Comparison of ENCODE assay signal across 7 cellular contexts in the genomic region with DNA sequence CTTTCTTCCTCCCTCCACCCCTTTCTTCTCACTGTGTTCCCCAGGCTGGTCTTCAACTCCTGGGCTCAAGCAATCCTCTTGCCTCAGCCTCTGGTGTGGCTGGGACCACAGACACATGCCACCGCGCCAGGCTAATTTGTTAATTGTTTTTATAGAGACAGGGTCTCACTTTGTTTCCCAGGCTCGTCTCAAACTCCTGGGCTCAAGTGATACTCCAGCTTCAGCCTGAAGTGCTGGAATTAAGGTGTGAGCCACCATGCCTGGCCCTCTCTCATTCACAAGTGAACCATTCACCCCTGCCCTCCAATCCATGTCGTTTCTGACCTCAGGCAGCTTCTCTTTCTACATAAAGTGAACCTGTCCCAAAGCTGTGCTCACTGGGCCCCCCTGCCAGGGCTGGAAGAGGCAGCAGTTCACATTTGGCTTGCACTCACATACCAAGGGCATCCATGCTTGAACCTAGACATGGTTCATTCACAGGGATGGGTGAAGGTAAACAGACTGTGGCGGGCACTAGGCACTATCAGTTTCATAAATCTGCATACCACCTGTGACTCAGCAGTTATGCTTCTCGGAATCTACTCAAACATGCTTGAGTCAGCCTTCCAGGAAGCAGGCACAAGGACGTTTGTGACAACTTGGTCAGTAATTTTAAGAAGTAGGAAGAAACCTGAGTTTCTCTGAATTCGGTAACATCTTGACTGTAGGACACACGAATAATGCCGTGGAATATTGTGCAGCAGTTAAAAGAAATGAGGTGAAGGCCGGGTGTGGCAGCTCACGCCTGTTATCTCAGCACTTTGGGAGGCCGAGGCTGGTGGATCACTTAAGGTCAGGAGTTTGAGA. TPM values are rescaled to one million over a fixed set of nuclear protein-coding genes. Genes with fewer than 3 reads are reported as not detected.
DNase-seq lines count a peak whose midpoint lies in the region; ATAC-seq and TF ChIP-seq lines count a peak whose summit lies in the region.

No MANE protein-coding gene starts in this region.

- H3K27ac ChIP-seq in Peyer's patch (peak overlapping the region in 3 of 4 donors; percentile 46 to 77 (median 50)), ovary (no peak overlapping the region)

- DNase-seq in GM13977 (ENCODE audit: low spot score) (peak; percentile 65), Peyer's patch (peak in 2 of 3 donors; percentile 50 to 70), immature natural killer cell (peak in 2 of 3 donors; percentile 26 to 55), ovary (no peak)
- peak; percentile 90 for DNase-seq in activated naive CD4-positive, alpha-beta T cell treated with anti-CD3 and anti-CD28 coated beads for 36 hours
- DNase-seq in stimulated activated CD4-positive, alpha-beta T cell treated with anti-CD3 and anti-CD28 coated beads, TNF-alpha, amount 100 ng/mL, for 24 hours (ENCODE audit: low read depth in 3 of 3) = peak; percentile 41 to 70 (median 59)

- no peak overlapping the region for H3K4me3 ChIP-seq in Peyer's patch
- H3K4me3 ChIP-seq in ovary = no peak overlapping the region

- CTCF ChIA-PET in activated naive CD4-positive, alpha-beta T cell treated with anti-CD3 and anti-CD28 coated beads for 36 hours (lab: Charles Lee) = interaction anchor here (0.7 to 2.9 kb wide), 3 partner anchors 8 to 58 kb away, joined by 3 to 18 read pairs (median 5); no protein-coding TSS in a partner anchor

- TF ChIP-seq CTCF in GM13977 (IDR thresholded peaks at IDR 0.05; ENCODE audit: extremely low read depth, insufficient read depth, missing control alignments) (no peak), Peyer's patch (IDR thresholded peaks at IDR 0.05) (no peak), ovary (IDR thresholded peaks at IDR 0.05) (no peak)

- H3K9me3 Mint-ChIP-seq in activated naive CD4-positive, alpha-beta T cell treated with anti-CD3 and anti-CD28 coated beads for 36 hours = no peaks in the 10 kb centered on the region
- H3K9me3 Mint-ChIP-seq in immature natural killer cell = no peaks in the 10 kb centered on the region

- intact Hi-C loops in activated naive CD4-positive, alpha-beta T cell treated with anti-CD3 and anti-CD28 coated beads for 36 hours (cut with micrococcal nuclease) = loop anchor here (1.0 to 5.0 kb wide), 6 partner anchors 9 to 638 kb away; no protein-coding TSS in a partner anchor
- intact Hi-C loops in ovary (cut with DNase I) = no loop called here

- TF ChIP-seq EP300 in ovary (IDR thresholded peaks at IDR 0.05) = no peak

- TF ChIP-seq POLR2A in Peyer's patch (IDR thresholded peaks at IDR 0.05) = no peak
- no peak for TF ChIP-seq POLR2A in ovary (IDR thresholded peaks at IDR 0.05)

- no peaks in the 10 kb centered on the region for H3K9me3 ChIP-seq in Peyer's patch
- H3K9me3 ChIP-seq in ovary = no peaks in the 10 kb centered on the region

- in situ Hi-C loops in GM13977 (cut with MboI; ENCODE audit: low pct_unique_long_range_greater_than_20kb, low sequenced_read_pairs, unreplicated experiment) = no loop called here

- 72 to 75% (median 74%) methylated on average over 13 of the region's 13 CpGs for WGBS in ovary, 3 donors

- peaks cover 63% of the 10 kb centered on the region for H3K4me1 Mint-ChIP-seq in activated naive CD4-positive, alpha-beta T cell treated with anti-CD3 and anti-CD28 coated beads for 36 hours (ENCODE audit: low read depth)
- H3K4me1 Mint-ChIP-seq in immature natural killer cell = peaks cover 26 to 32% of the 10 kb centered on the region in 2 donors

- H3K4me3 Mint-ChIP-seq in activated naive CD4-positive, alpha-beta T cell treated with anti-CD3 and anti-CD28 coated beads for 36 hours = peak overlapping the region; percentile 34
- peak overlapping the region; percentile 33 to 77 (median 53) for H3K4me3 Mint-ChIP-seq in immature natural killer cell

- peaks cover 3% of the 10 kb centered on the region for H3K36me3 Mint-ChIP-seq in activated naive CD4-positive, alpha-beta T cell treated with anti-CD3 and anti-CD28 coated beads for 36 hours (ENCODE audit: low read depth)
- H3K36me3 Mint-ChIP-seq in immature natural killer cell = no peaks in the 10 kb centered on the region

- peak overlapping the region; percentile 92 for H3K27ac Mint-ChIP-seq in activated naive CD4-positive, alpha-beta T cell treated with anti-CD3 and anti-CD28 coated beads for 36 hours
- peak overlapping the region; percentile 42 to 92 (median 84) for H3K27ac Mint-ChIP-seq in immature natural killer cell

- H3K27me3 ChIP-seq in Peyer's patch = no peaks in the 10 kb centered on the region
- H3K27me3 ChIP-seq in ovary = no peaks in the 10 kb centered on the region

- H3K4me1 ChIP-seq in Peyer's patch (peaks cover 0 to 16% (median 2%) of the 10 kb centered on the region in 4 donors), ovary (ENCODE audit: insufficient read depth) (no peaks in the 10 kb centered on the region)

- peak; percentile 52 for ATAC-seq in HG03108 (IDR thresholded peaks at IDR 0.05; ENCODE audit: unreplicated experiment)

- H3K36me3 ChIP-seq in Peyer's patch (peaks cover 0 to 8% (median 0%) of the 10 kb centered on the region in 3 donors), ovary (no peaks in the 10 kb centered on the region)

- H3K27me3 Mint-ChIP-seq in activated naive CD4-positive, alpha-beta T cell treated with anti-CD3 and anti-CD28 coated beads for 36 hours (ENCODE audit: low read depth) = no peaks in the 10 kb centered on the region
- H3K27me3 Mint-ChIP-seq in immature natural killer cell (ENCODE audit: low read depth in 3 of 3) = peaks cover 2 to 7% (median 4%) of the 10 kb centered on the region in 3 donors

RNA-seq across cellular contexts. Expression of a gene that starts 6.0 kb away (rescaled TPM):
- total RNA-seq in Peyer's patch (100 to 1,000 TPM; 187 to 404 (median 293) TPM), ovary (10 to 100 TPM; 37.3 to 89.1 (median 50.8) TPM)
- total RNA-seq in activated naive CD4-positive, alpha-beta T cell treated with anti-CD3 and anti-CD28 coated beads for 36 hours = 100 to 1,000 TPM; 234 to 250 TPM
- polyA plus RNA-seq in immature natural killer cell (100 to 1,000 TPM in 1 of 3 donors, 10 to 100 TPM in 2; 12.7 to 117 (median 25.9) TPM), ovary (10 to 100 TPM; 21.5 to 78.1 TPM)

RNA-seq across cellular contexts. Expression of a gene that starts 34.4 kb away (rescaled TPM):
- total RNA-seq in Peyer's patch (10 to 100 TPM; 28.1 to 42.9 (median 33.1) TPM), ovary (10 to 100 TPM; 18.4 to 30.3 (median 24.2) TPM)
- 1 to 10 TPM; 4.0 to 5.4 TPM for total RNA-seq in activated naive CD4-positive, alpha-beta T cell treated with anti-CD3 and anti-CD28 coated beads for 36 hours
- polyA plus RNA-seq in immature natural killer cell (1 to 10 TPM; 1.6 to 3.6 (median 3.3) TPM), ovary (10 to 100 TPM in 1 of 2 donors, 1 to 10 TPM in 1; 8.4 to 20.0 TPM)

RNA-seq across cellular contexts. Expression of a gene that starts 34.5 kb away (rescaled TPM):
- total RNA-seq in Peyer's patch (100 to 1,000 TPM in 1 of 4 donors, 10 to 100 TPM in 3; 37.8 to 114 (median 60.6) TPM), ovary (10 to 100 TPM; 10.8 to 39.9 (median 30.6) TPM)
- total RNA-seq in activated naive CD4-positive, alpha-beta T cell treated with anti-CD3 and anti-CD28 coated beads for 36 hours = 10 to 100 TPM; 30.3 to 32.1 TPM
- polyA plus RNA-seq in immature natural killer cell (10 to 100 TPM; 22.6 to 32.7 (median 26.8) TPM), ovary (10 to 100 TPM; 13.0 to 23.3 TPM)

Comparison
In these comparisons a context has a peak if more than half of its experiments do, and no peak if none do; other contexts are left out.
1. DNase-seq: peak in GM13977 (single experiment), Peyer's patch (2 of 3), activated naive CD4-positive, alpha-beta T cell treated with anti-CD3 and anti-CD28 coated beads for 36 hours (single experiment), immature natural killer cell (2 of 3) and stimulated activated CD4-positive, alpha-beta T cell treated with anti-CD3 and anti-CD28 coated beads, TNF-alpha, amount 100 ng/mL, for 24 hours (3 of 3); none in ovary (0 of 5).
2. H3K27ac ChIP-seq: peak in Peyer's patch (3 of 4); none in ovary (0 of 2).